In the genomic region with DNA sequence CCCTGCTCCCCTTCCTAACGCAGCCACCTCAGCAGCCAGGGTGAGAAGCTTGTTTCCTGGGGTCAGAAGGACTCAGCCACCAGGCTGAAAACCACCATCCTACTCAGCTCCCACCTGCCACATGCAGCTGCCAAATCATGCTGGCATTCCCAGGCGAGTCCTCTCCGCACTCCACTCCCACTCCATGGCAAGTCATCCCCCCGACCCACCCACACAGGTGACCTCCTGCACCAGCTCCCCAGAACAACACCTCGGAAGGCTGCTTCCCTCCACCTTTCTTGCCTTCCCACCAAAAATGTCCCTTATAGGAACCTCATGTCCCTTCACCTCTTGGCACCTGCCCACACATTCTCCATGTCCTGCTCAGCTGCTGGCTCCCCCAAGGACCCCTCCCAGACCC, we compare ENCODE assay signal across 19 cellular contexts. TPM values are rescaled to one million over a fixed set of nuclear protein-coding genes. Genes with fewer than 3 reads are reported as not detected.
A peak's percentile ranks its signal among the peaks of the same experiment; 100 is the strongest.
DNase-seq lines count a peak whose midpoint lies in the region; ATAC-seq, FAIRE-seq and TF ChIP-seq lines count a peak whose summit lies in the region.
"Had no signal": no experiment of that assay in that cellular context is flagged by ENCODE, and none has a peak within 500 bp of the region (broad histone marks: within the 10 kb centered on the region; RNA-seq: fewer than 3 reads in every experiment).

No MANE protein-coding gene starts in this region.

- TF ChIP-seq CTCF in Caco-2 (IDR thresholded peaks at IDR 0.05; ENCODE audit: insufficient read depth in 1 of 2, low read depth in 1 of 2, low read length in 1 of 2, severe bottlenecking in 1 of 2, unreplicated experiment in 1 of 2) (no peak), astrocyte (IDR thresholded peaks at IDR 0.05; ENCODE audit: insufficient read depth, low read depth, low read length) (no peak), neural crest cell (conservative IDR thresholded peaks at IDR 0.05) (no peak)

- POLR2A ChIA-PET in Caco-2 (lab: Charles Lee), result interaction anchor here (0.6 kb wide), 1 partner anchor 860 kb away, joined by 6 read pairs; no protein-coding TSS in a partner anchor

- H3K4me2 ChIP-seq in astrocyte (ENCODE audit: low read length), result peak overlapping the region; percentile 4
- H3K4me2 ChIP-seq: BLaER1 treated with 17β-estradiol and CSF1 and Interleukin-3, amounts not matched to agents 10 nM and 100 nM had no signal

- H3K79me2 ChIP-seq in astrocyte (ENCODE audit: insufficient read depth, low read length), result peaks cover 69% of the 10 kb centered on the region

- no peaks in the 10 kb centered on the region for H3K27me3 Mint-ChIP-seq in T-helper 2 cell treated with Interferon-gamma antibody and Interleukin-4, amounts not matched to agents 5 μg/mL and 100 μg/mL, for 36 hours (ENCODE audit: low read depth)
- H3K27me3 Mint-ChIP-seq in Caco-2 (ENCODE audit: insufficient read depth, unreplicated experiment) (no peaks in the 10 kb centered on the region), astrocyte (ENCODE audit: low read depth, unreplicated experiment) (no peaks in the 10 kb centered on the region), neural crest cell (ENCODE audit: low read depth) (no peaks in the 10 kb centered on the region)

- H2AFZ ChIP-seq in astrocyte (ENCODE audit: low read depth, low read length), result no peak overlapping the region

- H3K36me3 Mint-ChIP-seq in T-helper 2 cell treated with Interferon-gamma antibody and Interleukin-4, amounts not matched to agents 5 μg/mL and 100 μg/mL, for 36 hours (ENCODE audit: low read depth), result peaks cover 38% of the 10 kb centered on the region
- H3K36me3 Mint-ChIP-seq in Caco-2 (ENCODE audit: insufficient read depth, unreplicated experiment), result peaks cover 78% of the 10 kb centered on the region
- peaks cover 19% of the 10 kb centered on the region for H3K36me3 Mint-ChIP-seq in astrocyte (ENCODE audit: low read depth, unreplicated experiment)
- peaks cover 18% of the 10 kb centered on the region for H3K36me3 Mint-ChIP-seq in neural crest cell (ENCODE audit: low read depth)

- H4K20me1 ChIP-seq in astrocyte (ENCODE audit: insufficient read depth, low read length), result peaks cover 77% of the 10 kb centered on the region

- peaks cover 20% of the 10 kb centered on the region for H3K4me1 Mint-ChIP-seq in T-helper 2 cell treated with Interferon-gamma antibody and Interleukin-4, amounts not matched to agents 5 μg/mL and 100 μg/mL, for 36 hours (ENCODE audit: low read depth)
- H3K4me1 Mint-ChIP-seq in Caco-2 (ENCODE audit: low read depth, unreplicated experiment) (peaks cover 15% of the 10 kb centered on the region), astrocyte (ENCODE audit: low read depth, unreplicated experiment) (peaks cover 18% of the 10 kb centered on the region), neural crest cell (peaks cover 17% of the 10 kb centered on the region)

- intact Hi-C loops in Caco-2 (cut with micrococcal nuclease; ENCODE audit: unreplicated experiment), result no loop called here

- H3K4me1 ChIP-seq in Caco-2 (peaks cover 9% of the 10 kb centered on the region), astrocyte (ENCODE audit: insufficient read depth, low read length) (peaks cover 12% of the 10 kb centered on the region)

- peak overlapping the region; percentile 12 for H3K9ac ChIP-seq in astrocyte (ENCODE audit: low read length)

- FAIRE-seq in astrocyte (lab: Jason Lieb, UNC), result no peak
- FAIRE-seq: bronchial epithelial cell, HTR-8/SVneo had no signal

- no peak overlapping the region for H3K4me3 ChIP-seq in Caco-2 (ENCODE audit: low read depth, low read length)
- H3K4me3 ChIP-seq in astrocyte (ENCODE audit: insufficient read depth, low read depth, low read length), result no peak overlapping the region
- no peak overlapping the region for H3K4me3 ChIP-seq in H7 (ENCODE audit: insufficient read depth, low read depth, low read length)
- H3K4me3 ChIP-seq: BLaER1 treated with 17β-estradiol and CSF1 and Interleukin-3, amounts not matched to agents 10 nM and 100 nM; gastrocnemius medialis had no signal

- ATAC-seq in GM18909 (IDR thresholded peaks at IDR 0.05; ENCODE audit: poor library complexity, unreplicated experiment), result no peak
- no peak for ATAC-seq in HG03175 (IDR thresholded peaks at IDR 0.05; ENCODE audit: unreplicated experiment)
- ATAC-seq: gastrocnemius medialis, left lobe of liver had no signal

- no peak for DNase-seq in T-helper 2 cell treated with Interferon-gamma antibody and Interleukin-4, amounts not matched to agents 5 μg/mL and 100 μg/mL, for 36 hours (ENCODE audit: low spot score)
- no peak for DNase-seq in T-helper 2 cell
- DNase-seq in Caco-2, result no peak
- DNase-seq in astrocyte (ENCODE audit: low read depth), result no peak
- no peak for DNase-seq in neural crest cell (ENCODE audit: low read depth, low spot score)
- no peak for DNase-seq in H7
- DNase-seq: 8988T; dermis blood vessel endothelial cell; gastrocnemius medialis; NCI-H1436 treated with DMSO at 0.1 percent for 48 hours; NCI-H2171 treated with DMSO at 0.1 percent for 48 hours; stimulated activated CD4-positive, alpha-beta T cell treated with anti-CD3 and anti-CD28 coated beads, Interleukin-2, amount 100 ng/mL, for 48 hours had no signal

- no peaks in the 10 kb centered on the region for H3K9me3 ChIP-seq in Caco-2
- H3K9me3 ChIP-seq in astrocyte (ENCODE audit: insufficient read depth, low read depth, low read length), result no peaks in the 10 kb centered on the region
- H3K9me3 ChIP-seq: BLaER1 treated with 17β-estradiol and CSF1 and Interleukin-3, amounts not matched to agents 10 nM and 100 nM; gastrocnemius medialis had no signal

- H3K27me3 ChIP-seq in Caco-2 (replicated peaks; ENCODE audit: control insufficient read depth, insufficient read depth, low read length) (no peaks in the 10 kb centered on the region), astrocyte (ENCODE audit: insufficient read depth, low read length) (no peaks in the 10 kb centered on the region), H7 (ENCODE audit: control insufficient read depth, insufficient read depth, low read length) (no peaks in the 10 kb centered on the region)
- H3K27me3 ChIP-seq: BLaER1 treated with 17β-estradiol and CSF1 and Interleukin-3, amounts not matched to agents 10 nM and 100 nM; gastrocnemius medialis had no signal

- no peak overlapping the region for H3K27ac ChIP-seq in astrocyte (ENCODE audit: low read depth, low read length)
- H3K27ac ChIP-seq: BLaER1 treated with 17β-estradiol and CSF1 and Interleukin-3, amounts not matched to agents 10 nM and 100 nM; epithelial cell of prostate; gastrocnemius medialis had no signal

- no TSS peak for BruUV-seq in Caco-2 (replicated peaks; lab: Mats Ljungman, UMichigan)

- no peak overlapping the region for H3K4me3 Mint-ChIP-seq in T-helper 2 cell treated with Interferon-gamma antibody and Interleukin-4, amounts not matched to agents 5 μg/mL and 100 μg/mL, for 36 hours
- H3K4me3 Mint-ChIP-seq in Caco-2 (ENCODE audit: unreplicated experiment) (no peak overlapping the region), astrocyte (ENCODE audit: unreplicated experiment) (no peak overlapping the region), neural crest cell (peak overlapping the region; percentile 73)

- H3K36me3 ChIP-seq in Caco-2 (ENCODE audit: control insufficient read depth, insufficient read depth, low read length), result peaks cover 11% of the 10 kb centered on the region
- peaks cover 22% of the 10 kb centered on the region for H3K36me3 ChIP-seq in astrocyte (ENCODE audit: insufficient read depth, low read length)
- peaks cover 46% of the 10 kb centered on the region for H3K36me3 ChIP-seq in H7 (replicated peaks; ENCODE audit: control insufficient read depth, insufficient read depth, low read length)

- CTCF ChIA-PET in Caco-2 (lab: Charles Lee), result no interaction called here

- H3K9me3 Mint-ChIP-seq in T-helper 2 cell treated with Interferon-gamma antibody and Interleukin-4, amounts not matched to agents 5 μg/mL and 100 μg/mL, for 36 hours, result no peaks in the 10 kb centered on the region
- H3K9me3 Mint-ChIP-seq in Caco-2 (ENCODE audit: unreplicated experiment) (no peaks in the 10 kb centered on the region), astrocyte (ENCODE audit: unreplicated experiment) (no peaks in the 10 kb centered on the region), neural crest cell (no peaks in the 10 kb centered on the region)

- H3K27ac Mint-ChIP-seq in T-helper 2 cell treated with Interferon-gamma antibody and Interleukin-4, amounts not matched to agents 5 μg/mL and 100 μg/mL, for 36 hours, result peak overlapping the region; percentile 11
- H3K27ac Mint-ChIP-seq in Caco-2 (ENCODE audit: unreplicated experiment) (peak overlapping the region; percentile 68), astrocyte (ENCODE audit: unreplicated experiment) (peak overlapping the region; percentile 36), neural crest cell (ENCODE audit: unreplicated experiment) (no peak overlapping the region)

RNA-seq across cellular contexts. Expression of a gene that starts 4.6 kb away (rescaled TPM):
- 180 and 191 TPM in 2 replicates for total RNA-seq in Caco-2 (2022)
- 106 and 111 TPM in 2 replicates for total RNA-seq in astrocyte
- total RNA-seq in neural crest cell, result 146 and 155 TPM in 2 replicates
- 62.3 and 66.4 TPM in 2 replicates for total RNA-seq in H7 (2014; rRNA removed; shearing (Covaris generic))

RNA-seq across cellular contexts. Expression of a gene that starts 5.0 kb away (rescaled TPM):
- total RNA-seq in Caco-2 (2022) (199 and 220 TPM in 2 replicates), astrocyte (167 and 176 TPM in 2 replicates), neural crest cell (107 and 108 TPM in 2 replicates)
- total RNA-seq in H7 (2014; rRNA removed; shearing (Covaris generic)), result 74.9 and 78.9 TPM in 2 replicates

RNA-seq across cellular contexts. Expression of a gene that starts 29.2 kb away (rescaled TPM):
- total RNA-seq in Caco-2 (2022) (128 and 135 TPM in 2 replicates), astrocyte (170 and 175 TPM in 2 replicates), neural crest cell (67.7 and 71.6 TPM in 2 replicates)
- total RNA-seq in H7 (2014; rRNA removed; shearing (Covaris generic)), result 108 and 126 TPM in 2 replicates

RNA-seq across cellular contexts. Expression of a gene that starts 34.8 kb away (rescaled TPM):
- total RNA-seq in Caco-2 (2022) (59.6 TPM in 2 replicates), astrocyte (5.8 and 7.4 TPM in 2 replicates), neural crest cell (9.7 and 11.1 TPM in 2 replicates)
- total RNA-seq in H7 (2014; rRNA removed; shearing (Covaris generic)), result 11.2 and 13.3 TPM in 2 replicates

RNA-seq across cellular contexts. Expression of a gene that starts 35.0 kb away (rescaled TPM):
- total RNA-seq in Caco-2 (2022) (133 and 158 TPM in 2 replicates), astrocyte (42.8 and 46.8 TPM in 2 replicates), neural crest cell (111 and 117 TPM in 2 replicates)
- total RNA-seq in H7 (2014; rRNA removed; shearing (Covaris generic)), result 93.5 and 95.1 TPM in 2 replicates
